Comparison of ENCODE assay signal across 8 cellular contexts in genomic region chr6:42451595-42452170, GRCh38. TPM values are rescaled to one million over a fixed set of nuclear protein-coding genes. Genes with fewer than 3 reads are reported as not detected.
DNase-seq lines count a peak whose midpoint lies in the region; ATAC-seq and TF ChIP-seq lines count a peak whose summit lies in the region.

Gene TRERF1 (minus strand): TSS chr6:42451926. CDS start chr6:42269590, 182,336 bp downstream.

- no peaks in the 10 kb centered on the region for H3K4me1 ChIP-seq in colonic mucosa

- no peaks in the 10 kb centered on the region for H3K27me3 ChIP-seq in colonic mucosa

- intact Hi-C loops in colonic mucosa (cut with DNase I) = no loop called here

- DNase-seq in DMS 273 (lab: John Stamatoyannopoulos, UW; ENCODE audit: unreplicated experiment) = peak; percentile 98
- peak; percentile 86 for DNase-seq in NCI-H345 (lab: John Stamatoyannopoulos, UW)
- peak; percentile 75 for DNase-seq in colonic mucosa
- peak; percentile 91 for DNase-seq in left kidney (ENCODE audit: low read depth, low spot score)
- DNase-seq in stimulated activated CD4-positive, alpha-beta T cell treated with anti-CD3 and anti-CD28 coated beads, Interleukin-4, amount 100 ng/mL, for 1 hour = peak; percentile 58

- TF ChIP-seq CTCF in colonic mucosa (IDR thresholded peaks at IDR 0.05) = no peak

- H3K36me3 ChIP-seq in colonic mucosa = no peaks in the 10 kb centered on the region

- H3K4me3 ChIP-seq in colonic mucosa = peak within 1 kb of the TSS; percentile 81

- no peaks in the 10 kb centered on the region for H3K9me3 ChIP-seq in colonic mucosa

- H3K27ac ChIP-seq in colonic mucosa = peak within 1 kb of the TSS; percentile 93

- peak within 1 kb of the TSS; percentile 87 to 92 for H3K9ac ChIP-seq in colonic mucosa (ENCODE audit: low read depth in 2 of 2, low read length in 2 of 2)

- ATAC-seq in HG02852 (IDR thresholded peaks at IDR 0.05; ENCODE audit: unreplicated experiment) (peak; percentile 32), HG03097 (IDR thresholded peaks at IDR 0.05; ENCODE audit: low FRiP score, unreplicated experiment) (no peak)
- peak; percentile 26 to 28 for ATAC-seq in activated CD4-positive, CD25-positive, alpha-beta regulatory T cell treated with anti-CD3 and anti-CD28 coated beads, Interleukin-2, amount 50 U/mL, for 24 hours

RNA-seq across cellular contexts. Expression of gene TRERF1, which starts in this region (rescaled TPM):
- total RNA-seq in colonic mucosa = 1 to 10 TPM; 3.5 to 3.8 TPM
